ENCODE assay signal across 8 cellular contexts in genomic region chr3:153166206-153166605, GRCh38. TPM values are rescaled to one million over a fixed set of nuclear protein-coding genes. Genes with fewer than 3 reads are reported as not detected.
DNase-seq lines count a peak whose midpoint lies in the region; ATAC-seq and TF ChIP-seq lines count a peak whose summit lies in the region.

No MANE protein-coding gene starts in this region.

- intact Hi-C loops in heart left ventricle (cut with DNase I): loop anchor here in 6 of 10 donors (5.0 to 10.0 kb wide), 5 partner anchors 59 to 431 kb away; no protein-coding TSS in a partner anchor
- intact Hi-C loops in Right ventricle myocardium inferior (cut with DNase I): loop anchor here (10.0 kb wide), 1 partner anchor 121 kb away; no protein-coding TSS in a partner anchor

- 64 to 69% (median 67%) methylated on average over 3 of the region's 3 CpGs for WGBS in heart left ventricle, 4 donors
- 38% methylated on average over 3 of the region's 3 CpGs for WGBS in suprapubic skin

- peak overlapping the region in 7 of 12 donors; percentile 11 to 98 (median 83) for H3K4me3 ChIP-seq in heart left ventricle
- H3K4me3 ChIP-seq in epithelial cell of esophagus (ENCODE audit: low read length): peak overlapping the region; percentile 98
- H3K4me3 ChIP-seq in suprapubic skin: peak overlapping the region; percentile 83

- H3K27me3 ChIP-seq in heart left ventricle (no peaks in the 10 kb centered on the region), suprapubic skin (no peaks in the 10 kb centered on the region)

- TF ChIP-seq EP300 in suprapubic skin (IDR thresholded peaks at IDR 0.05): no peak

- TF ChIP-seq CTCF in heart left ventricle (IDR thresholded peaks at IDR 0.05) (no peak), epithelial cell of esophagus (IDR thresholded peaks at IDR 0.05; ENCODE audit: insufficient read depth, low read depth, low read length, missing control alignments) (no peak), suprapubic skin (IDR thresholded peaks at IDR 0.05) (no peak)

- no peak for TF ChIP-seq POLR2A in heart left ventricle (IDR thresholded peaks at IDR 0.05)
- no peak for TF ChIP-seq POLR2A in suprapubic skin (IDR thresholded peaks at IDR 0.05)

- H3K36me3 ChIP-seq in heart left ventricle: peaks cover 0 to 37% (median 0%) of the 10 kb centered on the region in 9 donors
- no peaks in the 10 kb centered on the region for H3K36me3 ChIP-seq in suprapubic skin

- DNase-seq in heart left ventricle: no peak
- no peak for DNase-seq in Right ventricle myocardium inferior (ENCODE audit: missing footprints)
- DNase-seq in T-helper 22 cell (ENCODE audit: low read depth): peak; percentile 13
- DNase-seq in epithelial cell of esophagus (ENCODE audit: low read depth): peak; percentile 61
- DNase-seq in suprapubic skin (ENCODE audit: low spot score in 2 of 2): no peak
- no peak for DNase-seq in putamen (ENCODE audit: low spot score)
- no peak for DNase-seq in SK-N-DZ (ENCODE audit: low spot score)

- ATAC-seq in heart left ventricle (no peak), Right ventricle myocardium inferior (no peak), HG02610 (IDR thresholded peaks at IDR 0.05; ENCODE audit: unreplicated experiment) (no peak)

- H3K9me3 ChIP-seq in heart left ventricle: no peaks in the 10 kb centered on the region
- no peaks in the 10 kb centered on the region for H3K9me3 ChIP-seq in suprapubic skin

- peaks cover 0 to 44% (median 22%) of the 10 kb centered on the region in 12 donors for H3K4me1 ChIP-seq in heart left ventricle
- peaks cover 51% of the 10 kb centered on the region for H3K4me1 ChIP-seq in suprapubic skin

- peak overlapping the region in 2 of 12 donors; percentile 8 to 71 for H3K27ac ChIP-seq in heart left ventricle
- no peak overlapping the region for H3K27ac ChIP-seq in suprapubic skin

RNA-seq across cellular contexts. Expression of gene RAP2B, which starts 4.2 kb away (rescaled TPM):
- 10 to 100 TPM in 2 of 9 donors, 1 to 10 TPM in 7; 2.4 to 23.8 (median 3.8) TPM for total RNA-seq in heart left ventricle
- polyA plus RNA-seq in heart left ventricle: 1 to 10 TPM in 1 of 2 donors, under 1 TPM in 1; 0.99 to 1.5 TPM
- total RNA-seq in Right ventricle myocardium inferior: 3.3 TPM
- total RNA-seq in suprapubic skin: 10 to 100 TPM; 13.8 to 27.4 (median 21.0) TPM
- polyA plus RNA-seq in SK-N-DZ (2014; cell fraction: cytosol; rRNA removed): 0.75 and 0.91 TPM in 2 replicates
- 0.22 and 0.42 TPM in 2 replicates for polyA plus RNA-seq in SK-N-DZ (2014; cell fraction: nucleus; rRNA removed)

Comparison
In these comparisons a context has a peak if more than half of its experiments do, and no peak if none do; other contexts are left out.
1. DNase-seq: peak in T-helper 22 cell (single experiment) and epithelial cell of esophagus (single experiment); none in heart left ventricle (0 of 5), Right ventricle myocardium inferior (single experiment), suprapubic skin (0 of 2), putamen (single experiment) and SK-N-DZ (single experiment).
2. Peak in every context shown above with its lines, with median percentiles within 50 percentile points of each other: H3K4me3 ChIP-seq.